In genomic region chr9:131986576-131986975, GRCh38 we compare ENCODE assay signal across 23 cellular contexts.
DNase-seq lines count a peak whose midpoint lies in the region; ATAC-seq, FAIRE-seq and TF ChIP-seq lines count a peak whose summit lies in the region.
"Had no signal": no experiment of that assay in that cellular context is flagged by ENCODE, and none has a peak within 500 bp of the region (broad histone marks: within the 10 kb centered on the region; RNA-seq: fewer than 3 reads in every experiment).

No MANE protein-coding gene starts in this region.

- peaks cover 8 to 12% of the 10 kb centered on the region in 2 donors for H3K4me1 Mint-ChIP-seq in effector memory CD8-positive, alpha-beta T cell (ENCODE audit: low read depth in 2 of 2)

- no peaks in the 10 kb centered on the region for H3K9me3 Mint-ChIP-seq in effector memory CD8-positive, alpha-beta T cell
- H3K9me3 Mint-ChIP-seq: activated naive CD8-positive, alpha-beta T cell treated with anti-CD3 and anti-CD28 coated beads, Interleukin-2, amount 50 U/mL, for 24 hours; activated T-helper 2 cell treated with anti-CD3 and anti-CD28 coated beads, Interferon-gamma antibody, Interleukin-2, Interleukin-4, amounts not matched to agents 10 μg/mL and 5 μg/mL and 100 μg/mL, durations not matched to agents 14 hours and 24 hours and 36 hours; neural crest cell had no signal

- H3K27ac Mint-ChIP-seq in effector memory CD8-positive, alpha-beta T cell, result no peak overlapping the region
- H3K27ac Mint-ChIP-seq: activated CD4-positive, alpha-beta T cell treated with anti-CD3 and anti-CD28 coated beads for 36 hours; activated naive CD8-positive, alpha-beta T cell treated with anti-CD3 and anti-CD28 coated beads, Interleukin-2, amount 50 U/mL, for 24 hours; activated T-helper 2 cell treated with anti-CD3 and anti-CD28 coated beads, Interferon-gamma antibody, Interleukin-2, Interleukin-4, amounts not matched to agents 10 μg/mL and 5 μg/mL and 100 μg/mL, durations not matched to agents 14 hours and 24 hours and 36 hours; B cell; progenitor cell of endocrine pancreas had no signal

- no peak for FAIRE-seq in GM19239 (lab: Jason Lieb, UNC)
- FAIRE-seq: D721Med, GM12892 had no signal

- no peak for TF ChIP-seq CTCF in fibroblast of mammary gland (conservative IDR thresholded peaks at IDR 0.05; ENCODE audit: control insufficient read depth, insufficient read depth, low read depth, low read length)

- no peaks in the 10 kb centered on the region for H3K27me3 Mint-ChIP-seq in effector memory CD8-positive, alpha-beta T cell
- H3K27me3 Mint-ChIP-seq: activated CD4-positive, alpha-beta T cell treated with anti-CD3 and anti-CD28 coated beads for 36 hours; activated naive CD8-positive, alpha-beta T cell treated with anti-CD3 and anti-CD28 coated beads, Interleukin-2, amount 50 U/mL, for 24 hours; B cell; progenitor cell of endocrine pancreas had no signal

- no peak overlapping the region for H3K4me3 ChIP-seq in fibroblast of mammary gland (ENCODE audit: control insufficient read depth, low read depth, low read length)

- ATAC-seq in effector memory CD8-positive, alpha-beta T cell (replicated peaks), result no peak
- ATAC-seq in HG03039 (IDR thresholded peaks at IDR 0.05; ENCODE audit: unreplicated experiment), result no peak
- ATAC-seq: activated CD4-positive, alpha-beta T cell treated with anti-CD3 and anti-CD28 coated beads for 36 hours; activated naive CD8-positive, alpha-beta T cell treated with anti-CD3 and anti-CD28 coated beads, Interleukin-2, amount 50 U/mL, for 24 hours; left lobe of liver; stimulated activated naive CD8-positive, alpha-beta T cell treated with anti-CD3 and anti-CD28 coated beads, Interleukin-15, Interleukin-2, amounts not matched to agents 100 U/mL and 50 U/mL, for 24 hours had no signal

- no peak overlapping the region for H3K4me3 Mint-ChIP-seq in effector memory CD8-positive, alpha-beta T cell
- H3K4me3 Mint-ChIP-seq: activated CD4-positive, alpha-beta T cell treated with anti-CD3 and anti-CD28 coated beads for 36 hours; activated naive CD8-positive, alpha-beta T cell treated with anti-CD3 and anti-CD28 coated beads, Interleukin-2, amount 50 U/mL, for 24 hours; B cell; neural crest cell had no signal

- peaks cover 3% of the 10 kb centered on the region for H3K36me3 Mint-ChIP-seq in effector memory CD8-positive, alpha-beta T cell (ENCODE audit: insufficient read depth)

- DNase-seq in EL (peak; percentile 66), NCI-H1105 treated with DMSO at 0.1 percent for 48 hours (lab: John Stamatoyannopoulos, UW) (peak; percentile 89), NCI-H748 (lab: John Stamatoyannopoulos, UW; ENCODE audit: unreplicated experiment) (peak; percentile 96), fibroblast of mammary gland (ENCODE audit: low read depth) (peak; percentile 43), activated gamma-delta T cell (lab: John Stamatoyannopoulos, UW) (no peak), GM19239 (ENCODE audit: insufficient read length, low spot score) (no peak)
- no peak for DNase-seq in effector memory CD8-positive, alpha-beta T cell
- DNase-seq: activated CD4-positive, alpha-beta T cell treated with anti-CD3 and anti-CD28 coated beads for 36 hours; activated naive CD8-positive, alpha-beta T cell treated with anti-CD3 and anti-CD28 coated beads, Interleukin-2, amount 50 U/mL, for 24 hours; cortex of kidney; H7; RPMI8226; stimulated activated CD4-positive, alpha-beta T cell treated with anti-CD3 and anti-CD28 coated beads, Interleukin-2, amount 100 ng/mL, for 24 hours; stimulated activated naive CD8-positive, alpha-beta T cell treated with anti-CD3 and anti-CD28 coated beads, Interleukin-15, Interleukin-2, amounts not matched to agents 100 U/mL and 50 U/mL, for 24 hours; SW 1271 had no signal

Comparison
In these comparisons a context has a peak if more than half of its experiments do, and no peak if none do; other contexts are left out.
1. DNase-seq: peak in EL (single experiment), NCI-H1105 treated with DMSO at 0.1 percent for 48 hours (single experiment), NCI-H748 (single experiment) and fibroblast of mammary gland (single experiment); none in effector memory CD8-positive, alpha-beta T cell (0 of 3), activated gamma-delta T cell (single experiment) and GM19239 (single experiment).